ENCODE assay signal across 15 cellular contexts in the genomic region with DNA sequence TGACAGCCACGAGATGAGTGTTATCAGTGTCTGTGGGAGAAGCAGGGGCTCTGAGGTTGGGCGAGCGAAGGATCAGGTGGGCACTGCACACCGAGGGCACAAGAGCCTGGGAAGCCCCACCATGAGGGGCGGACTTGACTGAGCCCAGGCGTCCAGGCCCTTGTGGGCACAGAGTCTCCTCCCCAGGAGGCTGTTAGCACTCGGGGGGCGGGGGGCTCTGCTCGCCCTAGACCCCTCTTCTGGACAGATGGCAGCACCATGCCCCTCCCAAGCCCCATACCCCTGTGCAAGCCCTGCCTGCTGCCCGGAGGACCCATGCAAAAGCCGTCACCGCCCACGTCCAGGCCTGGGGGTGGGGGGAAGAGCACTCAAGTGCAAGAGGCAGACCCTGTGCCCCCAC.
"Had no signal": no experiment of that assay in that cellular context is flagged by ENCODE, and none has a peak within 500 bp of the region (broad histone marks: within the 10 kb centered on the region; RNA-seq: fewer than 3 reads in every experiment).

No MANE protein-coding gene starts in this region.

- DNase-seq: activated CD4-positive, alpha-beta T cell treated with anti-CD3 and anti-CD28 coated beads, Interleukin-2, amount 50 U/mL, for 1 hour; activated CD4-positive, CD25-positive, alpha-beta regulatory T cell treated with anti-CD3 and anti-CD28 coated beads, Interleukin-2, amount 50 U/mL, for 72 hours; activated CD8-positive, alpha-beta T cell treated with anti-CD3 and anti-CD28 coated beads, Interleukin-2, amount 10 ng/mL, durations not matched to agents 7 days and 5 days; adrenal gland; colonic mucosa; dorsolateral prefrontal cortex; effector memory CD8-positive, alpha-beta T cell; glutamatergic neuron; hippocampal formation; naive B cell; spleen; stimulated activated CD4-positive, alpha-beta T cell treated with anti-CD3 and anti-CD28 coated beads, Interleukin-4, amount 100 ng/mL, for 1 hour; stimulated activated naive CD8-positive, alpha-beta T cell treated with anti-CD3 and anti-CD28 coated beads, Interleukin-15, Interleukin-2, amounts not matched to agents 100 U/mL and 50 U/mL, for 24 hours had no signal

- H3K27ac ChIP-seq: colonic mucosa had no signal

- H3K36me3 ChIP-seq: adrenal gland, colonic mucosa, esophagus muscularis mucosa, spleen, WERI-Rb-1 had no signal

- ATAC-seq: activated CD8-positive, alpha-beta T cell treated with anti-CD3 and anti-CD28 coated beads, Interleukin-2, amount 10 ng/mL, durations not matched to agents 7 days and 5 days; effector memory CD8-positive, alpha-beta T cell; stimulated activated naive CD8-positive, alpha-beta T cell treated with anti-CD3 and anti-CD28 coated beads, Interleukin-15, Interleukin-2, amounts not matched to agents 100 U/mL and 50 U/mL, for 24 hours had no signal

- H3K9me3 ChIP-seq: adrenal gland, colonic mucosa, esophagus muscularis mucosa, spleen had no signal

- H3K4me3 ChIP-seq: adrenal gland, colonic mucosa, dorsolateral prefrontal cortex, esophagus muscularis mucosa, spleen had no signal

- H3K27me3 ChIP-seq: adrenal gland, colonic mucosa, spleen had no signal
